In genomic region chr6:37566209-37566859, GRCh38 we compare ENCODE assay signal across 8 cellular contexts.
DNase-seq lines count a peak whose midpoint lies in the region; ATAC-seq and TF ChIP-seq lines count a peak whose summit lies in the region.

No MANE protein-coding gene starts in this region.

- peak overlapping the region; percentile 28 for H3K9ac ChIP-seq in iPS-18a (ENCODE audit: low read length)

- no peak overlapping the region for H3K27ac ChIP-seq in iPS-18a (ENCODE audit: low read length)

- DNase-seq in AG10803 (ENCODE audit: low read depth): no peak
- DNase-seq in M059J (ENCODE audit: low read depth): peak; percentile 69
- peak; percentile 33 for DNase-seq in T-helper 22 cell (ENCODE audit: low read depth)
- no peak for DNase-seq in astrocyte of the cerebellum (ENCODE audit: low read depth)
- DNase-seq in stimulated activated CD4-positive, alpha-beta T cell treated with anti-CD3 and anti-CD28 coated beads, Interleukin-12 subunit alpha, Interleukin-12 subunit beta, amount 100 ng/mL, for 4 hours: peak; percentile 75

- in situ Hi-C loops in astrocyte of the cerebellum (cut with HindIII; ENCODE audit: low sequenced_read_pairs): no loop called here

- H3K4me3 ChIP-seq in AG10803 (ENCODE audit: low read length) (peak overlapping the region; percentile 49), astrocyte of the cerebellum (ENCODE audit: low read depth, low read length) (peak overlapping the region; percentile 42), iPS-18a (ENCODE audit: low read length) (peak overlapping the region; percentile 67)

- peak; percentile 64 for TF ChIP-seq CTCF in AG10803 (conservative IDR thresholded peaks at IDR 0.05; ENCODE audit: low read length)
- peak; percentile 88 for TF ChIP-seq CTCF in astrocyte of the cerebellum (IDR thresholded peaks at IDR 0.05; ENCODE audit: low read depth, low read length, missing control alignments)

- peaks cover 9% of the 10 kb centered on the region for H3K4me1 ChIP-seq in iPS-18a (ENCODE audit: control insufficient read depth, low read depth, low read length)

- no peaks in the 10 kb centered on the region for H3K27me3 ChIP-seq in iPS-18a (ENCODE audit: control insufficient read depth, insufficient read depth, low read length)

- no peaks in the 10 kb centered on the region for H3K36me3 ChIP-seq in iPS-18a (ENCODE audit: control insufficient read depth, low read depth, low read length)

- ATAC-seq in GM19351 (IDR thresholded peaks at IDR 0.05; ENCODE audit: unreplicated experiment) (peak; percentile 44), GM21447 (IDR thresholded peaks at IDR 0.05; ENCODE audit: unreplicated experiment) (no peak)

- H3K9me3 ChIP-seq in iPS-18a (ENCODE audit: control insufficient read depth, low read depth, low read length): no peaks in the 10 kb centered on the region

Comparison
In these comparisons a context has a peak if more than half of its experiments do, and no peak if none do; other contexts are left out.
1. DNase-seq: peak in M059J (single experiment), T-helper 22 cell (single experiment) and stimulated activated CD4-positive, alpha-beta T cell treated with anti-CD3 and anti-CD28 coated beads, Interleukin-12 subunit alpha, Interleukin-12 subunit beta, amount 100 ng/mL, for 4 hours (single experiment); none in AG10803 (single experiment) and astrocyte of the cerebellum (single experiment).
2. Peak in every context shown above with its lines, with median percentiles within 50 percentile points of each other: H3K4me3 ChIP-seq.